20 cellular contexts compared by ENCODE assay signal in the genomic region with DNA sequence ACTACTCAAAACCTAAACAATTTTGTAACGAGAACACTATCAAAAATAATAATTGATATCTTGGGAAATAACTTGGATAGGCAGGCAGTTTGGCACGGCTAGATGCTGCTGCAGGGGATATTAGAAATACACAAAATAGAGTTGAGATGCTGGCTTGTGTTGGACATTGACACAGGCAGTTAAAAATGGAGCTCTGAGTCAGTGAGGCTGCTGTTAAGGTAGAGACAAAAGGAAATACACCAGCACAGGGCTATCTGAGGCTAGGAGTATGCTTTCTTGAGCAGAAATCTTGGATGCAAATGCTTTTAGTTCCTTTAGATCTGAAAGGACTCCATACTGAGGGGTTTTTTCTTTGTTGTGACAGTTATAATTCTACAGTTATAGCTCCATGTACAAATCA. TPM values are rescaled to one million over a fixed set of nuclear protein-coding genes. Genes with fewer than 3 reads are reported as not detected.
DNase-seq lines count a peak whose midpoint lies in the region; ATAC-seq, FAIRE-seq and TF ChIP-seq lines count a peak whose summit lies in the region.
"Had no signal": no experiment of that assay in that cellular context is flagged by ENCODE, and none has a peak within 500 bp of the region (broad histone marks: within the 10 kb centered on the region; RNA-seq: fewer than 3 reads in every experiment).

No MANE protein-coding gene starts in this region.

- peaks cover 38% of the 10 kb centered on the region for H3K36me3 ChIP-seq in CD4-positive, CD25-positive, alpha-beta regulatory T cell (ENCODE audit: control insufficient read depth, insufficient read depth, low read length)
- peaks cover 0 to 30% of the 10 kb centered on the region in 2 donors for H3K36me3 ChIP-seq in psoas muscle (ENCODE audit: insufficient read depth in 1 of 2, low read depth in 1 of 2)

- no peaks in the 10 kb centered on the region for H3K9me3 Mint-ChIP-seq in activated T-cell treated with anti-CD3 and anti-CD28 coated beads, Interleukin-2, amount 50 U/mL, for 24 hours
- H3K9me3 Mint-ChIP-seq in activated T-cell treated with anti-CD3 and anti-CD28 coated beads, Interleukin-2, amount 50 U/mL, for 4 hours, result no peaks in the 10 kb centered on the region
- peaks cover 0 to 2% (median 0%) of the 10 kb centered on the region in 7 donors for H3K9me3 Mint-ChIP-seq in CD4-positive, CD25-positive, alpha-beta regulatory T cell
- H3K9me3 Mint-ChIP-seq in effector memory CD8-positive, alpha-beta T cell, result no peaks in the 10 kb centered on the region
- H3K9me3 Mint-ChIP-seq: CD4-positive, alpha-beta memory T cell; H9 had no signal

- FAIRE-seq in GM12891 (lab: Jason Lieb, UNC), result no peak

- no peak for DNase-seq in activated T-cell treated with anti-CD3 and anti-CD28 coated beads, Interleukin-2, amount 50 U/mL, for 24 hours
- no peak for DNase-seq in activated T-cell treated with anti-CD3 and anti-CD28 coated beads, Interleukin-2, amount 50 U/mL, for 4 hours
- DNase-seq in CD4-positive, CD25-positive, alpha-beta regulatory T cell, result no peak
- no peak for DNase-seq in effector memory CD8-positive, alpha-beta T cell
- DNase-seq in psoas muscle (no peak), T-helper 1 cell (no peak), GM12891 (ENCODE audit: insufficient read length, low spot score) (no peak), inferior parietal cortex (ENCODE audit: extremely low spot score) (no peak)
- DNase-seq: 8988T; Calu3; CD4-positive, alpha-beta memory T cell; DMS53; H9; KG1; NCI-H1105 treated with DMSO at 0.1 percent for 48 hours; NCI-H1694; NCI-H2081 treated with DMSO at 0.1 percent for 48 hours; NCI-H446 treated with DMSO at 0.1 percent for 48 hours had no signal

- intact Hi-C loops in psoas muscle (cut with DNase I), result no loop called here

- H3K4me1 ChIP-seq in CD4-positive, CD25-positive, alpha-beta regulatory T cell (ENCODE audit: control insufficient read depth, insufficient read depth, low read length, poor library complexity, severe bottlenecking), result peaks cover 8% of the 10 kb centered on the region
- H3K4me1 ChIP-seq in psoas muscle, result peaks cover 22% of the 10 kb centered on the region

- H3K4me3 Mint-ChIP-seq in activated T-cell treated with anti-CD3 and anti-CD28 coated beads, Interleukin-2, amount 50 U/mL, for 24 hours, result no peak overlapping the region
- no peak overlapping the region for H3K4me3 Mint-ChIP-seq in activated T-cell treated with anti-CD3 and anti-CD28 coated beads, Interleukin-2, amount 50 U/mL, for 4 hours
- H3K4me3 Mint-ChIP-seq in CD4-positive, CD25-positive, alpha-beta regulatory T cell, result no peak overlapping the region
- peak overlapping the region; percentile 3 to 20 for H3K4me3 Mint-ChIP-seq in effector memory CD8-positive, alpha-beta T cell
- H3K4me3 Mint-ChIP-seq: B cell, H9 had no signal

- H3K36me3 Mint-ChIP-seq in activated T-cell treated with anti-CD3 and anti-CD28 coated beads, Interleukin-2, amount 50 U/mL, for 24 hours (ENCODE audit: low read depth), result peaks cover 82% of the 10 kb centered on the region
- H3K36me3 Mint-ChIP-seq in activated T-cell treated with anti-CD3 and anti-CD28 coated beads, Interleukin-2, amount 50 U/mL, for 4 hours (ENCODE audit: insufficient read depth), result peaks cover 50% of the 10 kb centered on the region
- peaks cover 58% of the 10 kb centered on the region for H3K36me3 Mint-ChIP-seq in CD4-positive, CD25-positive, alpha-beta regulatory T cell
- H3K36me3 Mint-ChIP-seq in effector memory CD8-positive, alpha-beta T cell (ENCODE audit: insufficient read depth), result peaks cover 51% of the 10 kb centered on the region

- no peak overlapping the region for H3K27ac ChIP-seq in CD4-positive, CD25-positive, alpha-beta regulatory T cell (ENCODE audit: insufficient read depth, low read length, poor library complexity, severe bottlenecking)
- peak overlapping the region; percentile 19 for H3K27ac ChIP-seq in psoas muscle

- no peak for TF ChIP-seq POLR2A in GM12891 (IDR thresholded peaks at IDR 0.05; ENCODE audit: low read depth, low read length)

- H3K27ac Mint-ChIP-seq in activated T-cell treated with anti-CD3 and anti-CD28 coated beads, Interleukin-2, amount 50 U/mL, for 24 hours, result peak overlapping the region; percentile 13
- H3K27ac Mint-ChIP-seq in CD4-positive, CD25-positive, alpha-beta regulatory T cell, result peak overlapping the region in 2 of 3 donors; percentile 6 to 10
- peak overlapping the region; percentile 0 to 48 for H3K27ac Mint-ChIP-seq in effector memory CD8-positive, alpha-beta T cell
- H3K27ac Mint-ChIP-seq: B cell, H9 had no signal

- peaks cover 49% of the 10 kb centered on the region for H3K4me1 Mint-ChIP-seq in activated T-cell treated with anti-CD3 and anti-CD28 coated beads, Interleukin-2, amount 50 U/mL, for 24 hours (ENCODE audit: low read depth)
- peaks cover 52% of the 10 kb centered on the region for H3K4me1 Mint-ChIP-seq in activated T-cell treated with anti-CD3 and anti-CD28 coated beads, Interleukin-2, amount 50 U/mL, for 4 hours (ENCODE audit: low read depth)
- H3K4me1 Mint-ChIP-seq in CD4-positive, CD25-positive, alpha-beta regulatory T cell, result peaks cover 32 to 50% (median 40%) of the 10 kb centered on the region in 4 donors
- H3K4me1 Mint-ChIP-seq in effector memory CD8-positive, alpha-beta T cell (ENCODE audit: low read depth in 2 of 2), result peaks cover 38 to 53% of the 10 kb centered on the region in 2 donors
- H3K4me1 Mint-ChIP-seq: H9 had no signal

- H3K9me3 ChIP-seq in CD4-positive, CD25-positive, alpha-beta regulatory T cell (ENCODE audit: control insufficient read depth in 2 of 2, low read length in 2 of 2), result no peaks in the 10 kb centered on the region
- no peaks in the 10 kb centered on the region for H3K9me3 ChIP-seq in psoas muscle

- H3K4me3 ChIP-seq in CD4-positive, CD25-positive, alpha-beta regulatory T cell (ENCODE audit: low read depth, low read length), result no peak overlapping the region
- no peak overlapping the region for H3K4me3 ChIP-seq in psoas muscle

- no peak for TF ChIP-seq CTCF in psoas muscle (IDR thresholded peaks at IDR 0.05)

- no peak for ATAC-seq in activated T-cell treated with anti-CD3 and anti-CD28 coated beads, Interleukin-2, amount 50 U/mL, for 4 hours
- ATAC-seq in CD4-positive, CD25-positive, alpha-beta regulatory T cell (ENCODE audit: low read depth in 2 of 2), result no peak
- ATAC-seq in effector memory CD8-positive, alpha-beta T cell (replicated peaks), result no peak
- ATAC-seq in psoas muscle, result peak; percentile 86 to 93 (median 89)
- ATAC-seq: Panc1 had no signal

- H3K27me3 Mint-ChIP-seq in activated T-cell treated with anti-CD3 and anti-CD28 coated beads, Interleukin-2, amount 50 U/mL, for 24 hours, result no peaks in the 10 kb centered on the region
- no peaks in the 10 kb centered on the region for H3K27me3 Mint-ChIP-seq in activated T-cell treated with anti-CD3 and anti-CD28 coated beads, Interleukin-2, amount 50 U/mL, for 4 hours (ENCODE audit: low read depth)
- no peaks in the 10 kb centered on the region for H3K27me3 Mint-ChIP-seq in CD4-positive, CD25-positive, alpha-beta regulatory T cell
- H3K27me3 Mint-ChIP-seq in effector memory CD8-positive, alpha-beta T cell, result no peaks in the 10 kb centered on the region
- H3K27me3 Mint-ChIP-seq: B cell; CD4-positive, alpha-beta memory T cell had no signal

- H3K27me3 ChIP-seq in CD4-positive, CD25-positive, alpha-beta regulatory T cell (ENCODE audit: control insufficient read depth, insufficient read depth, low read length), result no peaks in the 10 kb centered on the region
- H3K27me3 ChIP-seq in psoas muscle (ENCODE audit: insufficient read depth in 3 of 3, low read length in 2 of 3), result no peaks in the 10 kb centered on the region

- WGBS in psoas muscle, 3 donors, result 79 to 87% (median 87%) methylated on average over 2 of the region's 2 CpGs

TF ChIP-seq in GM12891, 5 proteins besides CTCF, POLR2A, EP300 and RAD21:
- TF ChIP-seq POU2F2 (IDR thresholded peaks at IDR 0.05; ENCODE audit: low read depth, low read length) (no peak), POLR2AphosphoS5 (IDR thresholded peaks at IDR 0.05; ENCODE audit: low read depth, low read length) (no peak), SPI1 (IDR thresholded peaks at IDR 0.05; ENCODE audit: low read depth, low read length) (no peak), PAX5 (IDR thresholded peaks at IDR 0.05; ENCODE audit: insufficient read depth, low read length, severe bottlenecking) (no peak), TAF1 (IDR thresholded peaks at IDR 0.05; ENCODE audit: low read depth, low read length) (no peak)
TF ChIP-seq in GM12891: peak in this region for 0.

RNA-seq across cellular contexts. Expression of a gene that starts 16.6 kb away (rescaled TPM):
- total RNA-seq in activated T-cell treated with anti-CD3 and anti-CD28 coated beads, Interleukin-2, amount 50 U/mL, for 4 hours, result 10 to 100 TPM; 58.2 to 65.6 (median 64.5) TPM
- total RNA-seq in CD4-positive, CD25-positive, alpha-beta regulatory T cell, result 141 TPM
- 10 to 100 TPM; 45.9 to 65.1 (median 57.9) TPM for polyA plus RNA-seq in CD4-positive, CD25-positive, alpha-beta regulatory T cell
- total RNA-seq in psoas muscle, result 10 to 100 TPM; 24.4 to 43.2 (median 29.0) TPM
- 10 to 100 TPM in 1 of 3 donors, 1 to 10 TPM in 2; 9.4 to 16.8 (median 9.7) TPM for polyA plus RNA-seq in psoas muscle
- polyA plus RNA-seq in GM12891 (2012; ENCODE audit: low read depth, missing spikeins), result 27.5 TPM

Comparison
In these comparisons a context has a peak if more than half of its experiments do, and no peak if none do; other contexts are left out.
1. H3K4me3 Mint-ChIP-seq: peak in effector memory CD8-positive, alpha-beta T cell (2 of 2); none in activated T-cell treated with anti-CD3 and anti-CD28 coated beads, Interleukin-2, amount 50 U/mL, for 24 hours (single experiment), activated T-cell treated with anti-CD3 and anti-CD28 coated beads, Interleukin-2, amount 50 U/mL, for 4 hours (single experiment) and CD4-positive, CD25-positive, alpha-beta regulatory T cell (0 of 4).
2. ATAC-seq: peak in psoas muscle (4 of 4); none in activated T-cell treated with anti-CD3 and anti-CD28 coated beads, Interleukin-2, amount 50 U/mL, for 4 hours (0 of 2), CD4-positive, CD25-positive, alpha-beta regulatory T cell (0 of 2) and effector memory CD8-positive, alpha-beta T cell (single experiment).
3. Peak in every context shown above with its lines, with median percentiles within 50 percentile points of each other: H3K27ac Mint-ChIP-seq.